Comparison of ENCODE assay signal across 1 cellular context in genomic region chr6:139591075-139591474, GRCh38.
TF ChIP-seq lines count a peak whose summit lies in the region.

No MANE protein-coding gene starts in this region.

TF ChIP-seq in GM23338, 12 proteins besides CTCF, POLR2A, EP300 and RAD21:
- TF ChIP-seq REST (IDR thresholded peaks at IDR 0.05; ENCODE audit: unreplicated experiment): no peak
